ENCODE assay signal across 24 cellular contexts in the genomic region with DNA sequence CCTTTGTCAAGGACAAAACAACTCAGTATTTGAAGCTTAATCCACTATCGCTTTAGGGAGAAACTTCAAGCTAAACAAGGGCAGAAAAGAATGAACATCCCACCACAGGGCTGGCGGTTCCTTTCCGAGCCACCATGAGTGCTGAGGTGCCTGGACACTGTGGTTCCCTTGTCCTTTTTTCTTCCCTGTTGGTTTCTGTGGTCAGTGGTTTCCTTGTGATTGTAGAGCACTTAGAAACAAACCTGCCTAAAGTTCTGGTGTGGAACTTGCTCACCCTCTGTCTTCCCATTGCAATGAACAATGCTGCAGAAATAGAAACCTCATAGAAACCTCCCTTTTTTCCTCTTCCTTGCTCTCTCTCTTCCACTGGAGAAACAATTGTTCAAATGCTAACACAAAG.
"Had no signal": no experiment of that assay in that cellular context is flagged by ENCODE, and none has a peak within 500 bp of the region (broad histone marks: within the 10 kb centered on the region; RNA-seq: fewer than 3 reads in every experiment).

No MANE protein-coding gene starts in this region.

- H3K79me2 ChIP-seq: parathyroid adenoma had no signal

- H3K27ac ChIP-seq: coronary artery, gastroesophageal sphincter, parathyroid adenoma, right lobe of liver, tibial artery had no signal

- H2AFZ ChIP-seq: parathyroid adenoma had no signal

- H3K4me3 ChIP-seq: coronary artery, gastroesophageal sphincter, mucosa of descending colon, right lobe of liver, skin epidermis, tibial artery had no signal

- H3K36me3 ChIP-seq: gastroesophageal sphincter, right lobe of liver, tibial artery had no signal

- FAIRE-seq: bronchial epithelial cell, islet of Langerhans had no signal

- H3K27me3 ChIP-seq: gastroesophageal sphincter, right lobe of liver had no signal

- H3K4me1 ChIP-seq: gastroesophageal sphincter, parathyroid adenoma, right lobe of liver had no signal

- H3K9ac ChIP-seq: parathyroid adenoma had no signal

- ATAC-seq: gastroesophageal sphincter; left cardiac atrium; mucosa of descending colon; stimulated activated effector memory CD8-positive, alpha-beta T cell treated with anti-CD3 and anti-CD28 coated beads, Interleukin-12 subunit alpha, Interleukin-12 subunit beta, amount 100 ng/mL, for 72 hours; stimulated activated naive CD8-positive, alpha-beta T cell treated with anti-CD3 and anti-CD28 coated beads, Interleukin-15, amount 100 ng/mL, for 72 hours; WTC11 had no signal

- H3K9me3 ChIP-seq: mucosa of descending colon, right lobe of liver had no signal

- DNase-seq: activated CD8-positive, alpha-beta memory T cell treated with anti-CD3 and anti-CD28 coated beads, Interleukin-2, amount 50 U/mL, for 48 hours; activated effector memory CD4-positive, alpha-beta T cell treated with Interleukin-2 at 50 U/mL for 16 hours; activated naive CD4-positive, alpha-beta T cell treated with anti-CD3 and anti-CD28 coated beads for 36 hours; activated naive CD8-positive, alpha-beta T cell treated with anti-CD3 and anti-CD28 coated beads, Interleukin-2, amount 10 ng/mL, durations not matched to agents 7 days and 5 days; activated T-cell treated with anti-CD3 and anti-CD28 coated beads, Interleukin-2, amount 50 U/mL, for 48 hours; amniotic stem cell; endodermal cell; hypothalamus; left cardiac atrium; mucosa of descending colon; nephron progenitor cell; nucleus accumbens; right lobe of liver; stimulated activated CD4-positive, alpha-beta T cell treated with anti-CD3 and anti-CD28 coated beads, Interleukin-2, amount 100 ng/mL, for 24 hours; stimulated activated naive CD8-positive, alpha-beta T cell treated with anti-CD3 and anti-CD28 coated beads, Interleukin-15, amount 100 ng/mL, for 72 hours; tibial artery had no signal
